ENCODE assay signal across 9 cellular contexts in genomic region chr4:3042226-3042625, GRCh38. TPM values are rescaled to one million over a fixed set of nuclear protein-coding genes. Genes with fewer than 3 reads are reported as not detected.
DNase-seq lines count a peak whose midpoint lies in the region; ATAC-seq, FAIRE-seq and TF ChIP-seq lines count a peak whose summit lies in the region.
"Had no signal": no experiment of that assay in that cellular context is flagged by ENCODE, and none has a peak within 500 bp of the region (broad histone marks: within the 10 kb centered on the region; RNA-seq: fewer than 3 reads in every experiment).

No MANE protein-coding gene starts in this region.

- ATAC-seq in heart left ventricle, result no peak
- ATAC-seq in GM12878, result no peak
- ATAC-seq: SK-N-SH treated with all-trans-retinoic acid at 6 μM for 48 hours had no signal

- TF ChIP-seq EP300 in GM12878 (IDR thresholded peaks at IDR 0.05; ENCODE audit: borderline replicate concordance in 1 of 2, control insufficient read depth in 1 of 2, low read depth in 2 of 2, low read length in 2 of 2), result no peak

- WGBS in heart left ventricle, 4 donors, result 62 to 80% (median 67%) methylated on average over 10 of the region's 10 CpGs
- 31% methylated on average over 10 of the region's 10 CpGs for WGBS in GM12878 (ENCODE audit: insufficient coverage, insufficient replicate concordance, low lambda C conversion rate, missing lambda C conversion rate)

- peak overlapping the region; percentile 98 for H3K4me2 ChIP-seq in GM12878 (ENCODE audit: control insufficient read depth, insufficient read depth)

- H3K27me3 ChIP-seq in heart left ventricle (no peaks in the 10 kb centered on the region), GM12878 (replicated peaks in 1 of 2; ENCODE audit: control insufficient read depth in 2 of 2, insufficient read depth in 2 of 2, low read length in 1 of 2) (no peaks in the 10 kb centered on the region), muscle layer of colon (ENCODE audit: control insufficient read depth in 1 of 2, insufficient read depth in 2 of 2, low read length in 2 of 2) (no peaks in the 10 kb centered on the region), vagina (no peaks in the 10 kb centered on the region)

- peak overlapping the region; percentile 19 to 63 (median 56) for H3K4me3 ChIP-seq in heart left ventricle
- peak overlapping the region; percentile 85 for H3K4me3 ChIP-seq in GM12878
- H3K4me3 ChIP-seq in muscle layer of colon (ENCODE audit: low read depth in 1 of 2, low read length in 2 of 2), result peak overlapping the region; percentile 64 to 65
- peak overlapping the region; percentile 35 to 48 for H3K4me3 ChIP-seq in vagina

- H3K79me2 ChIP-seq in GM12878 (ENCODE audit: control insufficient read depth, insufficient read depth, low read length), result peaks cover 12% of the 10 kb centered on the region

- in situ Hi-C loops in GM12878 (cut with MboI), result no loop called here

- CTCF ChIA-PET in GM12878 (lab: Yijun Ruan, JAX) (interaction anchor here (0.8 to 1.5 kb wide), 3 partner anchors 38 to 78 kb away, joined by 3 to 5 read pairs (median 4); partner anchors contain the start of gene GRK4), HEK293T (lab: Yijun Ruan, JAX) (no interaction called here)

- no peaks in the 10 kb centered on the region for H4K20me1 ChIP-seq in GM12878 (ENCODE audit: control insufficient read depth, insufficient read depth)

- BruUV-seq in GM12878 (replicated peaks; lab: Mats Ljungman, UMichigan), result no TSS peak

- TF ChIP-seq POLR2A in heart left ventricle (IDR thresholded peaks at IDR 0.05) (no peak), GM12878 (IDR thresholded peaks at IDR 0.05; ENCODE audit: low read depth, low read length) (no peak), vagina (IDR thresholded peaks at IDR 0.05) (no peak)

- H3K9ac ChIP-seq in GM12878 (ENCODE audit: control insufficient read depth, insufficient read depth, low read length), result peak overlapping the region; percentile 93
- H3K9ac ChIP-seq in muscle layer of colon (ENCODE audit: low read length), result peak overlapping the region; percentile 39

- DNase-seq in heart left ventricle (no peak), cardiac septum (ENCODE audit: low spot score) (no peak), GM12878 (ENCODE audit: low read depth, low spot score) (no peak), vagina (ENCODE audit: extremely low spot score in 2 of 2) (no peak), NCI-H774 (lab: John Stamatoyannopoulos, UW) (no peak), HEK293T (ENCODE audit: extremely low spot score) (no peak), NAMALWA (ENCODE audit: low spot score) (no peak)

- H3K36me3 ChIP-seq in heart left ventricle (no peaks in the 10 kb centered on the region), GM12878 (ENCODE audit: control insufficient read depth in 2 of 2, insufficient read depth in 2 of 2, low read length in 1 of 2) (no peaks in the 10 kb centered on the region; a peak in 1 of 4 replicates), muscle layer of colon (ENCODE audit: insufficient read depth, low read length) (no peaks in the 10 kb centered on the region), vagina (no peaks in the 10 kb centered on the region)

- FAIRE-seq in GM12878 (lab: Jason Lieb, UNC), result no peak

- peak overlapping the region in 9 of 12 donors; percentile 54 to 88 (median 75) for H3K27ac ChIP-seq in heart left ventricle
- H3K27ac ChIP-seq in GM12878 (ENCODE audit: control insufficient read depth, insufficient read depth), result peak overlapping the region; percentile 95
- peak overlapping the region; percentile 66 for H3K27ac ChIP-seq in muscle layer of colon (ENCODE audit: low read depth, low read length)
- peak overlapping the region; percentile 37 for H3K27ac ChIP-seq in vagina

- H2AFZ ChIP-seq in GM12878 (ENCODE audit: control insufficient read depth, low read depth, low read length), result peak overlapping the region; percentile 89

- H3K4me1 ChIP-seq in heart left ventricle (peaks cover 0 to 65% (median 23%) of the 10 kb centered on the region in 12 donors), GM12878 (ENCODE audit: control insufficient read depth, insufficient read depth, low read length) (peaks cover 69% of the 10 kb centered on the region), muscle layer of colon (ENCODE audit: insufficient read depth, low read length) (peaks cover 19% of the 10 kb centered on the region), vagina (peaks cover 28% of the 10 kb centered on the region)

- RAD21 ChIA-PET in GM12878 (lab: Charles Lee; ENCODE audit: unreplicated experiment), result interaction anchor here (0.8 to 2.6 kb wide), 4 partner anchors 33 to 79 kb away, joined by 3 to 8 read pairs (median 4); partner anchors contain the start of genes GRK4, HTT and NOP14

- POLR2A ChIA-PET in GM12878 (lab: Charles Lee), result interaction anchor here (0.9 to 2.8 kb wide), 7 partner anchors 9 to 41 kb away, joined by 3 to 14 read pairs (median 4); no protein-coding TSS in a partner anchor
- POLR2A ChIA-PET in HEK293T (lab: Yijun Ruan, JAX), result interaction anchor here (0.7 kb wide), 1 partner anchor 79 kb away, joined by 3 read pairs; the partner anchor contains the start of genes GRK4 and NOP14

- intact Hi-C loops in heart left ventricle (cut with DNase I), result loop anchor here in 1 of 10 donors (5.0 kb wide), 1 partner anchor 280 kb away; no protein-coding TSS in a partner anchor
- intact Hi-C loops in cardiac septum (cut with DNase I), result no loop called here
- intact Hi-C loops in GM12878 (cut with micrococcal nuclease; ENCODE audit: unreplicated experiment), result loop anchor here (10.0 kb wide), 1 partner anchor 277 kb away; no protein-coding TSS in a partner anchor
- intact Hi-C loops in vagina (cut with DNase I), result no loop called here

- SMC1A ChIA-PET in GM12878 (lab: Charles Lee; ENCODE audit: uncharacterized antibody, unreplicated experiment), result interaction anchor here (1.0 to 1.9 kb wide), 3 partner anchors 65 to 369 kb away, joined by 3 to 4 read pairs (median 3); no protein-coding TSS in a partner anchor

- TF ChIP-seq CTCF in heart left ventricle (IDR thresholded peaks at IDR 0.05) (no peak), GM12878 (IDR thresholded peaks at IDR 0.05 in 2 of 3, conservative IDR thresholded peaks at IDR 0.05 in 1 of 3; ENCODE audit: control insufficient read depth in 2 of 3, extremely low read depth in 1 of 3, insufficient read depth in 1 of 3, low read depth in 3 of 3, low read length in 3 of 3) (no peak), vagina (IDR thresholded peaks at IDR 0.05) (no peak)

- H3K9me3 ChIP-seq in heart left ventricle (no peaks in the 10 kb centered on the region), GM12878 (replicated peaks; ENCODE audit: control insufficient read depth, insufficient read depth, low read length) (peaks cover 8% of the 10 kb centered on the region), muscle layer of colon (ENCODE audit: low read length) (no peaks in the 10 kb centered on the region), vagina (no peaks in the 10 kb centered on the region)

- no peak for TF ChIP-seq RAD21 in GM12878 (IDR thresholded peaks at IDR 0.05; ENCODE audit: insufficient read depth, low read depth, low read length)

TF ChIP-seq in HEK293T, 16 proteins besides CTCF, POLR2A, EP300 and RAD21 (continues in another document):
- TF ChIP-seq L3MBTL2 (conservative IDR thresholded peaks at IDR 0.05), result no peak

RNA-seq across cellular contexts. Expression of gene HTT-AS, which starts 32.1 kb away (rescaled TPM):
- not detected for total RNA-seq in heart left ventricle
- polyA plus RNA-seq in heart left ventricle, result not detected
- total RNA-seq in cardiac septum, result not detected
- total RNA-seq in GM12878 (2013; cell fraction: nucleolus; rRNA removed), result not detected in 2 replicates
- total RNA-seq in GM12878 (2014; rRNA removed), result not detected in 2 replicates
- not detected in 2 replicates for total RNA-seq in GM12878 (2014; rRNA removed; fragmentation: Illumina TruSeq; extraction: Trizol)
- not detected in 2 replicates for total RNA-seq in GM12878 (2021)
- not detected for polyA plus RNA-seq in GM12878 (2011; ENCODE audit: low read depth)
- not detected in 2 replicates for polyA plus RNA-seq in GM12878 (2011; rRNA removed)
- polyA plus RNA-seq in GM12878 (2011; cell fraction: cytosol; rRNA removed), result not detected in 2 replicates
- polyA plus RNA-seq in GM12878 (2011; cell fraction: nucleus; rRNA removed), result not detected in 2 replicates
- not detected in 2 replicates for polyA plus RNA-seq in GM12878 (2012)
- not detected in 2 replicates for polyA plus RNA-seq in GM12878 (2014; fragmentation: Illumina TruSeq; extraction: Trizol)
- polyA plus RNA-seq in GM12878 (2014; fragmentation: Nextera tagmentation; extraction: Ambion mirVana), result not detected
- polyA plus RNA-seq in GM12878 (2014; rRNA removed), result not detected in 2 replicates
- polyA plus RNA-seq in GM12878 (2016; fragmentation: Nextera tagmentation; extraction: Ambion mirVana), result not detected
- polyA minus RNA-seq in GM12878 (2011; rRNA and poly(A)+ RNA removed), result not detected in 2 replicates
- not detected in 2 replicates for polyA minus RNA-seq in GM12878 (2011; cell fraction: cytosol; rRNA and poly(A)+ RNA removed)
- polyA minus RNA-seq in GM12878 (2011; cell fraction: nucleus; rRNA and poly(A)+ RNA removed), result not detected in 2 replicates
- total RNA-seq in vagina, result not detected

RNA-seq across cellular contexts. Expression of gene HTT, which starts 32.3 kb away (rescaled TPM):
- total RNA-seq in heart left ventricle (100 to 1,000 TPM in 1 of 9 donors, 10 to 100 TPM in 8; 16.1 to 122 (median 33.9) TPM), cardiac septum (35.1 TPM), GM12878 (2014; rRNA removed) (46.5 and 47.3 TPM in 2 replicates), GM12878 (2014; rRNA removed; fragmentation: Illumina TruSeq; extraction: Trizol) (61.4 and 62.0 TPM in 2 replicates), GM12878 (2021) (108 and 112 TPM in 2 replicates), vagina (49.8 TPM)
- polyA plus RNA-seq in heart left ventricle (10 to 100 TPM; 13.9 to 16.5 TPM), GM12878 (2011; rRNA removed) (37.7 and 37.9 TPM in 2 replicates), GM12878 (2014; fragmentation: Illumina TruSeq; extraction: Trizol) (113 and 203 TPM in 2 replicates), GM12878 (2014; fragmentation: Nextera tagmentation; extraction: Ambion mirVana) (1 to 10 TPM; 3.3 to 3.6 TPM), GM12878 (2014; rRNA removed) (51.0 and 55.2 TPM in 2 replicates), GM12878 (2016; fragmentation: Nextera tagmentation; extraction: Ambion mirVana) (10 to 100 TPM; 19.4 to 39.2 TPM)
- 480 and 510 TPM in 2 replicates for total RNA-seq in GM12878 (2013; cell fraction: nucleolus; rRNA removed)
- polyA plus RNA-seq in GM12878 (2011; ENCODE audit: low read depth), result 28.8 TPM
- polyA plus RNA-seq in GM12878 (2011; cell fraction: cytosol; rRNA removed), result 45.3 and 49.6 TPM in 2 replicates
- polyA plus RNA-seq in GM12878 (2011; cell fraction: nucleus; rRNA removed), result 117 and 129 TPM in 2 replicates
- polyA plus RNA-seq in GM12878 (2012), result 60.4 and 62.6 TPM in 2 replicates
- 206 and 215 TPM in 2 replicates for polyA minus RNA-seq in GM12878 (2011; rRNA and poly(A)+ RNA removed)
- 62.9 and 84.7 TPM in 2 replicates for polyA minus RNA-seq in GM12878 (2011; cell fraction: cytosol; rRNA and poly(A)+ RNA removed)
- 129 and 214 TPM in 2 replicates for polyA minus RNA-seq in GM12878 (2011; cell fraction: nucleus; rRNA and poly(A)+ RNA removed)

Comparison
In these comparisons a context has a peak if more than half of its experiments do, and no peak if none do; other contexts are left out.
1. H3K27ac ChIP-seq: peak in every context shown above with its lines; median percentile 95 in GM12878; 75 in heart left ventricle; 66 in muscle layer of colon; 37 in vagina.